13 cellular contexts compared by ENCODE assay signal in the genomic region with DNA sequence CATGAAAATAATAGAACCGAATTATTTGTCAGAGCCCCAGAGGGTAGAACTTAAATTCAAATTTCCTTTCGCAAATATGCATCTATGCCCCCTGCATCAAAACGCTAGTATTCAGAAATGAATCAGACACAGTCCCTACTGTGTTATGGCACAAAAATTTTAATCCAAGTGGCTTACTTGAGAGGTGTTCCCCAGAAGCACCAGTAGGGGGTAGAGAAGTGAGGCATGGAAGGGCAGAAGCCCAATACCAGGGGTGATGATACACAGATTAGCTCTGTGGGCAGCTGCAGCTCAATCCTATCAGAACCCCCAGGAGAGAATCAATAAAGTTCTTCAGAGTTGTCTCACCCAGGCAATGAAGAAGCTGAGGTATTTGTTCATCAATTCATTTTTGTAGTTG.
DNase-seq lines count a peak whose midpoint lies in the region; ATAC-seq and TF ChIP-seq lines count a peak whose summit lies in the region.
"Had no signal": no experiment of that assay in that cellular context is flagged by ENCODE, and none has a peak within 500 bp of the region (broad histone marks: within the 10 kb centered on the region; RNA-seq: fewer than 3 reads in every experiment).

No MANE protein-coding gene starts in this region.

- CTCF ChIA-PET in WTC11 (lab: Charles Lee) = interaction anchor here (0.6 to 1.9 kb wide), 11 partner anchors 8 to 311 kb away, joined by 3 to 8 read pairs (median 5); no protein-coding TSS in a partner anchor

- H3K4me3 Mint-ChIP-seq in WTC11 (no peak overlapping the region), neural crest cell (no peak overlapping the region)
- H3K4me3 Mint-ChIP-seq: effector memory CD8-positive, alpha-beta T cell had no signal

- H3K4me3 ChIP-seq in Jurkat, Clone E6-1 (ENCODE audit: low read length) = no peak overlapping the region
- H3K4me3 ChIP-seq: right atrium auricular region had no signal

- H3K36me3 Mint-ChIP-seq in WTC11 (0 out of 2 replicates have a peak, but pooled peaks cover 3% of the 10 kb centered on the region), neural crest cell (ENCODE audit: low read depth) (peaks cover 2% of the 10 kb centered on the region)

- H3K9me3 Mint-ChIP-seq in WTC11 (peaks cover 8% of the 10 kb centered on the region; the same call in 1 of the 2 replicates), neural crest cell (no peaks in the 10 kb centered on the region)
- H3K9me3 Mint-ChIP-seq: effector memory CD8-positive, alpha-beta T cell had no signal

- H3K27ac Mint-ChIP-seq in WTC11 = no peak overlapping the region
- H3K27ac Mint-ChIP-seq in neural crest cell (ENCODE audit: unreplicated experiment) = no peak overlapping the region
- H3K27ac Mint-ChIP-seq: effector memory CD8-positive, alpha-beta T cell had no signal

- TF ChIP-seq CTCF in WTC11 (IDR thresholded peaks at IDR 0.05) = peak; percentile 48; the same call in 1 of the 2 replicates
- TF ChIP-seq CTCF in neural crest cell (conservative IDR thresholded peaks at IDR 0.05) = peak; percentile 40

- H3K27me3 Mint-ChIP-seq in WTC11 (ENCODE audit: low read depth) (no peaks in the 10 kb centered on the region), neural crest cell (ENCODE audit: low read depth) (no peaks in the 10 kb centered on the region)

- H3K4me1 Mint-ChIP-seq in WTC11 (peaks cover 7% of the 10 kb centered on the region), neural crest cell (no peaks in the 10 kb centered on the region)

- ATAC-seq in WTC11 = peak; percentile 76
- ATAC-seq in HG02973 (IDR thresholded peaks at IDR 0.05; ENCODE audit: unreplicated experiment) = no peak
- ATAC-seq: effector memory CD8-positive, alpha-beta T cell had no signal

- DNase-seq in DMS 273 (lab: John Stamatoyannopoulos, UW; ENCODE audit: unreplicated experiment) = peak; percentile 35
- no peak for DNase-seq in DMS 273 treated with DMSO at 0.1 percent for 48 hours (lab: John Stamatoyannopoulos, UW)
- peak; percentile 7 for DNase-seq in Jurkat, Clone E6-1 (ENCODE audit: low read depth, low spot score)
- peak; percentile 14 for DNase-seq in WTC11 (ENCODE audit: low spot score)
- DNase-seq in neural crest cell (ENCODE audit: low read depth, low spot score) = no peak
- DNase-seq in COLO668 (lab: John Stamatoyannopoulos, UW; ENCODE audit: unreplicated experiment) = no peak
- no peak for DNase-seq in NCI-H1417 treated with DMSO at 0.1 percent for 48 hours (lab: John Stamatoyannopoulos, UW)
- DNase-seq: aorta, DMS79 treated with DMSO at 0.1 percent for 48 hours, NCI-H2081 treated with DMSO at 0.1 percent for 48 hours had no signal

- POLR2A ChIA-PET in WTC11 (lab: Charles Lee) = no interaction called here

TF ChIP-seq in WTC11, 78 proteins besides CTCF, POLR2A, EP300 and RAD21 (continues in another document):
- no peak for TF ChIP-seq NFYB (CRISPR knock-in tag; conservative IDR thresholded peaks at IDR 0.05; ENCODE audit: low read depth)
- TF ChIP-seq ZNF416 (CRISPR knock-in tag; IDR thresholded peaks at IDR 0.05) = no peak
- TF ChIP-seq KAT7 (CRISPR knock-in tag; IDR thresholded peaks at IDR 0.05; ENCODE audit: borderline replicate concordance) = no peak
- no peak for TF ChIP-seq ATF2 (CRISPR knock-in tag; IDR thresholded peaks at IDR 0.05; ENCODE audit: borderline replicate concordance, low read depth)
- TF ChIP-seq USF2 (CRISPR knock-in tag; IDR thresholded peaks at IDR 0.05) = no peak
- TF ChIP-seq TEAD1 (CRISPR knock-in tag; IDR thresholded peaks at IDR 0.05) = no peak
- no peak for TF ChIP-seq TP53 (CRISPR knock-in tag; IDR thresholded peaks at IDR 0.05)
- TF ChIP-seq PRRX2 (CRISPR knock-in tag; IDR thresholded peaks at IDR 0.05) = no peak
- TF ChIP-seq ATF1 (CRISPR knock-in tag; IDR thresholded peaks at IDR 0.05) = no peak
- TF ChIP-seq RORB (CRISPR knock-in tag; IDR thresholded peaks at IDR 0.05) = no peak
- TF ChIP-seq USF1 (CRISPR knock-in tag; IDR thresholded peaks at IDR 0.05) = no peak
- no peak for TF ChIP-seq STAT6 (CRISPR knock-in tag; conservative IDR thresholded peaks at IDR 0.05; ENCODE audit: low read depth)
- TF ChIP-seq AR (CRISPR knock-in tag; IDR thresholded peaks at IDR 0.05) = no peak
- TF ChIP-seq ZNF121 (CRISPR knock-in tag; IDR thresholded peaks at IDR 0.05) = no peak
- TF ChIP-seq NFATC4 (CRISPR knock-in tag; IDR thresholded peaks at IDR 0.05) = no peak
- no peak for TF ChIP-seq RELA (CRISPR knock-in tag; IDR thresholded peaks at IDR 0.05; ENCODE audit: borderline replicate concordance)
- TF ChIP-seq FOXK1 (CRISPR knock-in tag; IDR thresholded peaks at IDR 0.05) = no peak
- TF ChIP-seq E2F1 (CRISPR knock-in tag; IDR thresholded peaks at IDR 0.05) = no peak
- TF ChIP-seq ESRRA (CRISPR knock-in tag; IDR thresholded peaks at IDR 0.05; ENCODE audit: borderline replicate concordance) = no peak

Comparison
In these comparisons a context has a peak if more than half of its experiments do, and no peak if none do; other contexts are left out.
1. DNase-seq: peak in DMS 273 (single experiment), Jurkat, Clone E6-1 (single experiment) and WTC11 (single experiment); none in DMS 273 treated with DMSO at 0.1 percent for 48 hours (single experiment), neural crest cell (single experiment), COLO668 (single experiment) and NCI-H1417 treated with DMSO at 0.1 percent for 48 hours (single experiment).